Comparison of ENCODE assay signal across 8 cellular contexts in genomic region chr18:7480853-7481252, GRCh38.
"Had no signal": no experiment of that assay in that cellular context is flagged by ENCODE, and none has a peak within 500 bp of the region (broad histone marks: within the 10 kb centered on the region; RNA-seq: fewer than 3 reads in every experiment).

No MANE protein-coding gene starts in this region.

- H3K36me3 ChIP-seq: HAP-1 had no signal

- H3K9me3 ChIP-seq: HAP-1 had no signal

- ATAC-seq: HCT116, HepG2 had no signal

- DNase-seq: GOT3, H7, HFFc6 had no signal

- H3K27ac Mint-ChIP-seq: HFFc6, IgD-negative memory B cell had no signal

- H3K4me3 Mint-ChIP-seq: HFFc6 had no signal

- FAIRE-seq: HepG2 had no signal

- H3K27ac ChIP-seq: HL-60 had no signal

- H3K36me3 Mint-ChIP-seq: IgD-negative memory B cell had no signal

- H3K9me3 Mint-ChIP-seq: HFFc6 had no signal

- H3K27me3 Mint-ChIP-seq: IgD-negative memory B cell had no signal

- H3K4me3 ChIP-seq: HAP-1 had no signal

- H3K4me1 ChIP-seq: HAP-1 had no signal

- H3K4me1 Mint-ChIP-seq: IgD-negative memory B cell had no signal
